ENCODE assay signal across 30 cellular contexts in genomic region chrX:47746446-47746845, GRCh38.
"Had no signal": no experiment of that assay in that cellular context is flagged by ENCODE, and none has a peak within 500 bp of the region (broad histone marks: within the 10 kb centered on the region; RNA-seq: fewer than 3 reads in every experiment).

No MANE protein-coding gene starts in this region.

- FAIRE-seq: astrocyte, bronchial epithelial cell had no signal

- H3K27me3 ChIP-seq: MG63, Peyer's patch had no signal

- H3K27ac ChIP-seq: Peyer's patch, WERI-Rb-1 had no signal

- H3K4me3 ChIP-seq: MG63, Peyer's patch had no signal

- H3K4me1 ChIP-seq: Peyer's patch had no signal

- ATAC-seq: activated CD8-positive, alpha-beta T cell treated with anti-CD3 and anti-CD28 coated beads for 36 hours; activated T-cell treated with anti-CD3 and anti-CD28 coated beads, Interleukin-2, amount 50 U/mL, for 72 hours had no signal

- H3K36me3 ChIP-seq: MG63, Peyer's patch, WERI-Rb-1 had no signal

- DNase-seq: activated CD4-positive, alpha-beta T cell treated with anti-CD3 and anti-CD28 coated beads for 1 hour; activated CD4-positive, alpha-beta T cell treated with anti-CD3 and anti-CD28 coated beads for 48 hours; activated CD4-positive, CD25-positive, alpha-beta regulatory T cell; activated CD8-positive, alpha-beta T cell treated with anti-CD3 and anti-CD28 coated beads for 36 hours; activated gamma-delta T cell; activated naive CD4-positive, alpha-beta T cell treated with Interleukin-2 at 50 U/mL for 16 hours; activated naive CD8-positive, alpha-beta T cell treated with anti-CD3 and anti-CD28 coated beads, Interleukin-2, amount 10 ng/mL, durations not matched to agents 7 days and 5 days; activated T-cell treated with anti-CD3 and anti-CD28 coated beads, Interleukin-2, amount 50 U/mL, for 1 hour; activated T-cell treated with anti-CD3 and anti-CD28 coated beads, Interleukin-2, amount 50 U/mL, for 72 hours; caudate nucleus; Kasumi-1; KG1; MG63; NCI-H1048; NCI-H1105 treated with DMSO at 0.1 percent for 48 hours; NCI-H1436; NCI-H1694; NCI-H1930; NCI-H2081 treated with DMSO at 0.1 percent for 48 hours; NCI-H226; NCI-H446 treated with DMSO at 0.1 percent for 48 hours; NCI-H524; Peyer's patch; RPMI8226; SHP77 treated with DMSO at 0.1 percent for 48 hours; SW 1271; T1000; WERI-Rb-1 had no signal

- H3K9me3 ChIP-seq: MG63, Peyer's patch had no signal
